ENCODE assay signal across 1 cellular context in the genomic region with DNA sequence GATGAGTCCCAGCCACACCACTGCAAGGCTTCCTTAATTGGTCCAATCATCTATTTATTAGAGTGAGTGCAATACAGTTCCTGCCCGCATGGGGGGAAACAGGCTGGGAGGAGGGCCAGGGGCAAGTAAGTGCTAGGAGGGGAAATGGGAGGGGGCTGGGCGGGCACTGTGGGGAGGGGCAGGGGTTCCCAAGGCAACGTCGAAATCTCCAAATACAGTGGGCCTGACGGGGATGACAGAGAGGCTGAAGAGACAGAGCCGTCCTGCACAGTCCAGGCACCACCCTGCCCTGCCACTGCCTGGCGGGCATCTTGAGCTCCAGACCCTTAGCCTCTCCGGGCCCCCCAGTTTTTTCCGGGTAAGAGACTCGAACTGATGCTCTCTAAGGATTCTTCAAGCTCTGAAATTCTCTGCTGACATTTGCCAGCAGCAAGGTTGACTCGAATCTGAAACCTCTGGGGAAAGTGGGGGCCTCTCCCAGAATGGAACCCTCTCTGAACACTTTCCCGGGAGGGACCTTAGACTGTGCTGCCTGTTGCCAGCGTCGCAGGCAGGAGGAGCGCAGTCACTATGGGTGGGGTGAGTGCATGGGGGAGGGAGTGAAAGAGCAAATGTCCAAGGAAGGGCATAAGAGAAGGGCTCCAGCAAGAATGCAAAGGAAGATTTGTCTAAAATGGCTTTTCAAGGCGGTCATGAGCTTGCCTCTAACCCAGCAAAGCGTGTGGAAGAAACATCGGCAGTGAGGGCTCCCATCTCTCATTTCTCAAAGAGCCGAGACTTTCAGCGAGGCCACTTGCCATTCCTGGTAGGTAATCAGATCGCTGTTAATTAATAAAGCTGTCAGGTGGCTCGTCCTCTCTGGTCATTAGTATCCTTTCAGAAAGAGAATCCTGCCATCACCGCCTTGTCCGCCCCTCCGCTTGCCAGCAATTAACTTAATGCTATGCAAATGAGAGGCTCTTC.
TF ChIP-seq lines count a peak whose summit lies in the region.

No MANE protein-coding gene starts in this region.

TF ChIP-seq in GM23338, 12 proteins besides CTCF, POLR2A, EP300 and RAD21 (continued from another document):
- TF ChIP-seq REST (IDR thresholded peaks at IDR 0.05; ENCODE audit: unreplicated experiment) (no peak), ZNF331 (CRISPR knock-in tag; IDR thresholded peaks at IDR 0.05; ENCODE audit: low read depth) (no peak), ZNF114 (CRISPR knock-in tag; IDR thresholded peaks at IDR 0.05) (no peak), EZH2 (IDR thresholded peaks at IDR 0.05; ENCODE audit: low read depth, unreplicated experiment) (no peak), POLR2AphosphoS5 (IDR thresholded peaks at IDR 0.05; ENCODE audit: low read depth) (no peak)
- TF ChIP-seq, protein P1, sequence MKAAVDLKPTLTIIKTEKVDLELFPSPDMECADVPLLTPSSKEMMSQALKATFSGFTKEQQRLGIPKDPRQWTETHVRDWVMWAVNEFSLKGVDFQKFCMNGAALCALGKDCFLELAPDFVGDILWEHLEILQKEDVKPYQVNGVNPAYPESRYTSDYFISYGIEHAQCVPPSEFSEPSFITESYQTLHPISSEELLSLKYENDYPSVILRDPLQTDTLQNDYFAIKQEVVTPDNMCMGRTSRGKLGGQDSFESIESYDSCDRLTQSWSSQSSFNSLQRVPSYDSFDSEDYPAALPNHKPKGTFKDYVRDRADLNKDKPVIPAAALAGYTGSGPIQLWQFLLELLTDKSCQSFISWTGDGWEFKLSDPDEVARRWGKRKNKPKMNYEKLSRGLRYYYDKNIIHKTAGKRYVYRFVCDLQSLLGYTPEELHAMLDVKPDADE (IDR thresholded peaks at IDR 0.05): no peak
